28 cellular contexts compared by ENCODE assay signal in genomic region chr5:91224459-91224858, GRCh38.
DNase-seq lines count a peak whose midpoint lies in the region; ATAC-seq and TF ChIP-seq lines count a peak whose summit lies in the region.
"Had no signal": no experiment of that assay in that cellular context is flagged by ENCODE, and none has a peak within 500 bp of the region (broad histone marks: within the 10 kb centered on the region; RNA-seq: fewer than 3 reads in every experiment).

No MANE protein-coding gene starts in this region.

- H3K4me3 Mint-ChIP-seq in HFFc6 (no peak overlapping the region), type B pancreatic cell (no peak overlapping the region)
- H3K4me3 Mint-ChIP-seq in CD8-positive, alpha-beta T cell: no peak overlapping the region
- H3K4me3 Mint-ChIP-seq: brain; CD4-positive, alpha-beta T cell; H9; immature natural killer cell; stimulated activated naive B cell treated with anti-CD40 and anti-IgM and Interleukin-4, amounts not matched to agents 10 μg/mL and 1 μg/mL and 100 μg/mL, for 72 hours had no signal

- CTCF ChIA-PET in CD8-positive, alpha-beta T cell (lab: Charles Lee): interaction anchor here (0.9 to 11.4 kb wide), 3 partner anchors 162 to 359 kb away, joined by 4 to 219 read pairs (median 4); partner anchors contain the start of gene ARRDC3

- H3K36me3 Mint-ChIP-seq in HFFc6 (ENCODE audit: low read depth) (no peaks in the 10 kb centered on the region), type B pancreatic cell (no peaks in the 10 kb centered on the region)
- no peaks in the 10 kb centered on the region for H3K36me3 Mint-ChIP-seq in CD8-positive, alpha-beta T cell
- H3K36me3 Mint-ChIP-seq: brain had no signal

- 90 to 91% methylated on average over 1 of the region's 1 CpG for WGBS in thyroid gland, 2 donors

- no peaks in the 10 kb centered on the region for H3K9me3 ChIP-seq in thyroid gland
- H3K9me3 ChIP-seq in CD8-positive, alpha-beta T cell (ENCODE audit: low read length): no peaks in the 10 kb centered on the region
- H3K9me3 ChIP-seq: esophagus muscularis mucosa, gastrocnemius medialis, pancreas had no signal

- TF ChIP-seq CTCF in HFFc6 (IDR thresholded peaks at IDR 0.05) (no peak), thyroid gland (IDR thresholded peaks at IDR 0.05) (no peak), type B pancreatic cell (conservative IDR thresholded peaks at IDR 0.05) (no peak)
- TF ChIP-seq CTCF in CD8-positive, alpha-beta T cell (IDR thresholded peaks at IDR 0.05): no peak

- peak overlapping the region; percentile 26 to 76 (median 40) for H3K27ac ChIP-seq in thyroid gland
- no peak overlapping the region for H3K27ac ChIP-seq in CD8-positive, alpha-beta T cell (ENCODE audit: low read depth, low read length)
- H3K27ac ChIP-seq: dorsolateral prefrontal cortex, esophagus muscularis mucosa, gastrocnemius medialis, pancreas, SJSA1 had no signal

- H3K4me1 Mint-ChIP-seq in HFFc6 (ENCODE audit: low read depth) (peaks cover 34% of the 10 kb centered on the region), type B pancreatic cell (ENCODE audit: unreplicated experiment) (peaks cover 4% of the 10 kb centered on the region)
- H3K4me1 Mint-ChIP-seq in CD8-positive, alpha-beta T cell (ENCODE audit: low read depth): no peaks in the 10 kb centered on the region
- H3K4me1 Mint-ChIP-seq: immature natural killer cell; stimulated activated naive B cell treated with anti-CD40 and anti-IgM and Interleukin-4, amounts not matched to agents 10 μg/mL and 1 μg/mL and 100 μg/mL, for 72 hours had no signal

- ATAC-seq in CD8-positive, alpha-beta T cell: no peak
- no peak for ATAC-seq in HG03280 (IDR thresholded peaks at IDR 0.05; ENCODE audit: unreplicated experiment)
- ATAC-seq: activated CD4-positive, CD25-positive, alpha-beta regulatory T cell treated with anti-CD3 and anti-CD28 coated beads, Interleukin-2, amount 50 U/mL, for 24 hours; gastrocnemius medialis; left lobe of liver had no signal

- intact Hi-C loops in thyroid gland (cut with DNase I): no loop called here
- intact Hi-C loops in CD8-positive, alpha-beta T cell (cut with DNase I, micrococcal nuclease): loop anchor here in 1 of 2 experiments (10.0 kb wide), 1 partner anchor 290 kb away; no protein-coding TSS in a partner anchor

- H3K4me1 ChIP-seq in thyroid gland: peaks cover 29 to 32% of the 10 kb centered on the region in 2 donors
- no peaks in the 10 kb centered on the region for H3K4me1 ChIP-seq in CD8-positive, alpha-beta T cell (ENCODE audit: insufficient read depth, low read length)
- H3K4me1 ChIP-seq: gastrocnemius medialis, SJSA1 had no signal

- no peak overlapping the region for H3K4me3 ChIP-seq in thyroid gland (replicated peaks in 1 of 3)
- no peak overlapping the region for H3K4me3 ChIP-seq in CD8-positive, alpha-beta T cell (ENCODE audit: low read depth, low read length)
- H3K4me3 ChIP-seq: dorsolateral prefrontal cortex, esophagus muscularis mucosa, gastrocnemius medialis, pancreas, SJSA1 had no signal

- POLR2A ChIA-PET in CD8-positive, alpha-beta T cell (lab: Charles Lee): no interaction called here

- no peak for TF ChIP-seq POLR2A in thyroid gland (IDR thresholded peaks at IDR 0.05)

- H3K9me3 Mint-ChIP-seq in HFFc6: no peaks in the 10 kb centered on the region; the same call in 1 of the 2 replicates
- peaks cover 10% of the 10 kb centered on the region for H3K9me3 Mint-ChIP-seq in type B pancreatic cell
- H3K9me3 Mint-ChIP-seq in CD8-positive, alpha-beta T cell: peaks cover 3% of the 10 kb centered on the region
- H3K9me3 Mint-ChIP-seq: CD4-positive, alpha-beta T cell had no signal

- H3K27me3 Mint-ChIP-seq in HFFc6 (ENCODE audit: insufficient read depth) (no peaks in the 10 kb centered on the region), type B pancreatic cell (no peaks in the 10 kb centered on the region)
- H3K27me3 Mint-ChIP-seq in CD8-positive, alpha-beta T cell (ENCODE audit: low read depth): no peaks in the 10 kb centered on the region
- H3K27me3 Mint-ChIP-seq: CD4-positive, alpha-beta T cell had no signal

- no peaks in the 10 kb centered on the region for H3K36me3 ChIP-seq in thyroid gland
- no peaks in the 10 kb centered on the region for H3K36me3 ChIP-seq in CD8-positive, alpha-beta T cell (ENCODE audit: insufficient read depth, low read length)
- H3K36me3 ChIP-seq: esophagus muscularis mucosa, gastrocnemius medialis, pancreas, SJSA1 had no signal

- H3K27me3 ChIP-seq in thyroid gland: no peaks in the 10 kb centered on the region
- H3K27me3 ChIP-seq in CD8-positive, alpha-beta T cell (ENCODE audit: insufficient read depth, low read length): no peaks in the 10 kb centered on the region
- H3K27me3 ChIP-seq: dorsolateral prefrontal cortex, esophagus muscularis mucosa, gastrocnemius medialis, pancreas, SJSA1 had no signal

- H3K27ac Mint-ChIP-seq in HFFc6: no peak overlapping the region
- H3K27ac Mint-ChIP-seq in type B pancreatic cell: no peak overlapping the region
- no peak overlapping the region for H3K27ac Mint-ChIP-seq in CD8-positive, alpha-beta T cell
- H3K27ac Mint-ChIP-seq: brain; CD4-positive, alpha-beta T cell; H9; immature natural killer cell; stimulated activated naive B cell treated with anti-CD40 and anti-IgM and Interleukin-4, amounts not matched to agents 10 μg/mL and 1 μg/mL and 100 μg/mL, for 72 hours had no signal

- DNase-seq in HFFc6 (peak; percentile 20), amniotic epithelial cell (ENCODE audit: low read depth) (peak; percentile 19), hepatic stellate cell (ENCODE audit: low spot score) (peak; percentile 16), thyroid gland (no peak), type B pancreatic cell (ENCODE audit: extremely low spot score, unreplicated experiment) (no peak), A172 (ENCODE audit: low spot score) (no peak)
- DNase-seq in CD8-positive, alpha-beta T cell: no peak
- DNase-seq: activated CD4-positive, alpha-beta T cell treated with anti-CD3 and anti-CD28 coated beads, Interleukin-2, amount 50 U/mL, for 48 hours; activated naive CD4-positive, alpha-beta T cell; activated T-cell treated with anti-CD3 and anti-CD28 coated beads, Interleukin-2, amount 50 U/mL, for 48 hours; CD4-positive, alpha-beta T cell; cerebellar nuclear complex; dorsolateral prefrontal cortex; gastrocnemius medialis; H9; hippocampal formation; immature natural killer cell; NCI-H82; pancreas; retina; small intestine; stimulated activated naive B cell treated with anti-CD40 and anti-IgM and Interleukin-4, amounts not matched to agents 10 μg/mL and 1 μg/mL and 100 μg/mL, for 72 hours had no signal

Comparison
In these comparisons a context has a peak if more than half of its experiments do, and no peak if none do; other contexts are left out.
1. DNase-seq: peak in HFFc6 (single experiment), amniotic epithelial cell (single experiment) and hepatic stellate cell (single experiment); none in thyroid gland (0 of 2), type B pancreatic cell (single experiment), A172 (single experiment) and CD8-positive, alpha-beta T cell (0 of 7).